ENCODE assay signal across 9 cellular contexts in the genomic region with DNA sequence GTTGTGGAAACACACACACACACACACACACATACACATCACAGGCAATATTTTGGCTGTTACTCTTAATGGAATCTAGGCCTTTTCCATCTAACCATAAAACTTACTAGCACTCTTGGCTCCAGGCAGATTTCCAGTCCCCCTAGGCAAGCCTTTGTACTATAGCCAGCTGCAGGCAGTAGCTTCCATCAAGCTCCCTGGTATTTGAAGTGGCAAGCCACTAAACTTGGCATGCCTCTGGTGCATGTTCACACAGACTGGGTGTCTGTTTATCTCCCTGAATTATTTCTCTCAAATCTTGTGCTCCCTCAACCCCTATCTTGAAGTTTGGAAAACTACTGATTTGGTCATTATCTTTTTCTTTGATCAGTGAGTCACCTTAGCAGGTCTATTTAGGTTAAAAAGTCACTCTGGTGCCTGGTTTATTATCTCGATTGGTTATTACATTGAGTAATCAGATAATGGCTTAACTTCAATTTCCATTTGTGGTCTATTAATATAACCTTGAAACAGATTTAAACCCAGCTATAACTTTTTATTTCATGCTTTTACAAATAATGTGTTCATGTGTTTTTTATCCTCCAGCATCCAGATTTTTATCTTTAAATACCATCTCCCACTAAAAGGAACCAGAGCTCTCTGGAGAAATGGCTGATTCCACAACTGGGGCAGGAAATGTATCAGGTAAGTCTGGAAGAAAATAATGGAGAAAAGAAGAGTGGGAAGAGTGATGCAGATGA. TPM values are rescaled to one million over a fixed set of nuclear protein-coding genes. Genes with fewer than 3 reads are reported as not detected.
DNase-seq lines count a peak whose midpoint lies in the region; ATAC-seq and TF ChIP-seq lines count a peak whose summit lies in the region.
"Had no signal": no experiment of that assay in that cellular context is flagged by ENCODE, and none has a peak within 500 bp of the region (broad histone marks: within the 10 kb centered on the region; RNA-seq: fewer than 3 reads in every experiment).

No MANE protein-coding gene starts in this region.

- H3K36me3 Mint-ChIP-seq in CD4-positive, alpha-beta memory T cell: peaks cover 9 to 16% of the 10 kb centered on the region in 2 donors
- H3K36me3 Mint-ChIP-seq in H9 (ENCODE audit: insufficient read depth in 1 of 3, low read depth in 3 of 3) (peaks cover 22 to 25% (median 23%) of the 10 kb centered on the region in 3 experiments), mesothelial cell of epicardium (peaks cover 3% of the 10 kb centered on the region)

- H3K27me3 ChIP-seq in CD4-positive, alpha-beta memory T cell (ENCODE audit: insufficient read depth, low read length): no peaks in the 10 kb centered on the region
- H3K27me3 ChIP-seq in H9 (ENCODE audit: insufficient read depth, low read length): no peaks in the 10 kb centered on the region
- H3K27me3 ChIP-seq: pancreas had no signal

- no peak overlapping the region for H2AFZ ChIP-seq in H9 (ENCODE audit: low read length)

- no peak overlapping the region for H3K4me3 ChIP-seq in CD4-positive, alpha-beta memory T cell (ENCODE audit: low read length in 2 of 2)

- H3K4me1 ChIP-seq in CD4-positive, alpha-beta memory T cell (ENCODE audit: insufficient read depth, low read length): peaks cover 31% of the 10 kb centered on the region
- no peaks in the 10 kb centered on the region; the same call in 1 of the 2 replicates for H3K4me1 ChIP-seq in H9 (ENCODE audit: insufficient read depth, low read length)

- peaks cover 11 to 38% (median 30%) of the 10 kb centered on the region in 4 donors for H3K4me1 Mint-ChIP-seq in CD4-positive, alpha-beta memory T cell
- peaks cover 24% of the 10 kb centered on the region in 2 experiments for H3K4me1 Mint-ChIP-seq in H9
- peaks cover 38% of the 10 kb centered on the region for H3K4me1 Mint-ChIP-seq in mesothelial cell of epicardium

- H3K14ac ChIP-seq in H9 (ENCODE audit: insufficient read depth, low read length): no peak overlapping the region

- peaks cover 15% of the 10 kb centered on the region; the same call in 1 of the 2 replicates for H3K79me2 ChIP-seq in H9 (ENCODE audit: insufficient read depth, low read length)

- H3T11ph ChIP-seq in H9 (ENCODE audit: low read length): no peak overlapping the region

- POLR2A ChIA-PET in CD4-positive, alpha-beta memory T cell (lab: Charles Lee; ENCODE audit: partially characterized antibody): interaction anchor here (1.0 to 8.9 kb wide), 5 partner anchors 72 to 302 kb away, joined by 4 to 169 read pairs (median 22); partner anchors contain the start of genes KCNC4 and STRIP1

- H3K27me3 Mint-ChIP-seq in CD4-positive, alpha-beta memory T cell: no peaks in the 10 kb centered on the region
- no peaks in the 10 kb centered on the region; the same call in 1 of the 2 replicates for H3K27me3 Mint-ChIP-seq in H9 (ENCODE audit: low read depth)
- no peaks in the 10 kb centered on the region for H3K27me3 Mint-ChIP-seq in mesothelial cell of epicardium (ENCODE audit: low read depth)

- H4K91ac ChIP-seq in H9 (ENCODE audit: insufficient read length, low read depth, low read length): no peak overlapping the region

- H3K9me3 ChIP-seq in CD4-positive, alpha-beta memory T cell (ENCODE audit: control insufficient read depth in 1 of 2, low read length in 2 of 2): no peaks in the 10 kb centered on the region
- H3K9me3 ChIP-seq in H9 (ENCODE audit: control insufficient read depth, low read depth, low read length): no peaks in the 10 kb centered on the region
- H3K9me3 ChIP-seq: pancreas had no signal

- H2BK12ac ChIP-seq in H9 (ENCODE audit: insufficient read length, low read depth, low read length): no peak overlapping the region

- peaks cover 9% of the 10 kb centered on the region for H3K23me2 ChIP-seq in H9 (ENCODE audit: insufficient read length, low read depth, low read length, poor library complexity, severe bottlenecking)

- ATAC-seq in GM21619 (IDR thresholded peaks at IDR 0.05; ENCODE audit: unreplicated experiment): no peak
- ATAC-seq in HG03196 (IDR thresholded peaks at IDR 0.05; ENCODE audit: unreplicated experiment): no peak
- ATAC-seq: pancreas had no signal

- H4K20me1 ChIP-seq in H9 (ENCODE audit: control insufficient read depth, insufficient read depth, insufficient read length): no peaks in the 10 kb centered on the region

- H3K27ac Mint-ChIP-seq in CD4-positive, alpha-beta memory T cell: peak overlapping the region; percentile 47 to 92 (median 80)
- H3K27ac Mint-ChIP-seq in H9: no peak overlapping the region; a peak in 1 of 7 replicates
- H3K27ac Mint-ChIP-seq in mesothelial cell of epicardium: peak overlapping the region; percentile 88

- no peak overlapping the region for H3K9ac ChIP-seq in H9 (ENCODE audit: extremely low read depth, insufficient read length, low read length)

- no CpG with 5 or more reads among the region's 1 CpG for WGBS in H9 (ENCODE audit: extremely low coverage, insufficient read length, low lambda C conversion rate)

- peak overlapping the region in 7 of 8 donors; percentile 43 to 83 (median 75) for H3K4me3 Mint-ChIP-seq in CD4-positive, alpha-beta memory T cell
- H3K4me3 Mint-ChIP-seq in H9 (peak overlapping the region; percentile 40 to 69), mesothelial cell of epicardium (peak overlapping the region; percentile 50)

- H2AK5ac ChIP-seq in H9 (ENCODE audit: insufficient read length, low read length): no peak overlapping the region

- H2BK5ac ChIP-seq in H9 (ENCODE audit: insufficient read length, low read length): no peak overlapping the region

- intact Hi-C loops in CD4-positive, alpha-beta memory T cell (cut with micrococcal nuclease): loop anchor here (5.0 kb wide), 5 partner anchors 126 to 866 kb away; partner anchors contain the start of genes DENND2D, KCNA3 and LRIF1

- H4K8ac ChIP-seq in H9 (replicated peaks; ENCODE audit: insufficient read length, low read depth, low read length): no peak overlapping the region

- no peak overlapping the region for H3K4ac ChIP-seq in H9 (ENCODE audit: low read depth, low read length)

- no peak overlapping the region for H3K27ac ChIP-seq in CD4-positive, alpha-beta memory T cell (ENCODE audit: low read depth, low read length)
- H3K27ac ChIP-seq in H9 (ENCODE audit: insufficient read length, low read depth, low read length): no peak overlapping the region

- peaks cover 0 to 4% (median 0%) of the 10 kb centered on the region in 8 donors for H3K9me3 Mint-ChIP-seq in CD4-positive, alpha-beta memory T cell
- peaks cover 6 to 8% of the 10 kb centered on the region in 2 experiments for H3K9me3 Mint-ChIP-seq in H9
- no peaks in the 10 kb centered on the region for H3K9me3 Mint-ChIP-seq in mesothelial cell of epicardium

- no peak overlapping the region for H4K5ac ChIP-seq in H9 (ENCODE audit: insufficient read length, low read depth, low read length)

- H3K4me2 ChIP-seq in H9 (ENCODE audit: insufficient read depth, insufficient read length, low read length): no peak overlapping the region

- CTCF ChIA-PET in CD4-positive, alpha-beta memory T cell (lab: Charles Lee; ENCODE audit: partially characterized antibody): interaction anchor here (1.1 to 10.5 kb wide), 8 partner anchors 10 to 129 kb away, joined by 4 to 127 read pairs (median 10); partner anchors contain the start of gene KCNC4

- peaks cover 10% of the 10 kb centered on the region for H3K36me3 ChIP-seq in CD4-positive, alpha-beta memory T cell (ENCODE audit: insufficient read depth, low read length)
- H3K36me3 ChIP-seq: pancreas had no signal

- TF ChIP-seq CTCF in H9 (conservative IDR thresholded peaks at IDR 0.05) (no peak), mesothelial cell of epicardium (IDR thresholded peaks at IDR 0.05; ENCODE audit: unreplicated experiment) (no peak)

- DNase-seq in CD4-positive, alpha-beta memory T cell: no peak
- DNase-seq in H9: no peak
- DNase-seq in T1000 (lab: John Stamatoyannopoulos, UW): peak; percentile 28
- no peak for DNase-seq in mesothelial cell of epicardium (ENCODE audit: low spot score in 2 of 2, unreplicated experiment in 2 of 2)
- DNase-seq in mucosa of gallbladder (ENCODE audit: low spot score): no peak
- DNase-seq: NCI-H524 treated with DMSO at 0.1 percent for 48 hours, pancreas had no signal

- no peak overlapping the region for H2BK20ac ChIP-seq in H9 (ENCODE audit: low read depth, low read length, poor library complexity, severe bottlenecking)

- no peak overlapping the region for H3K18ac ChIP-seq in H9 (ENCODE audit: insufficient read length, low read depth, low read length)

- no peak overlapping the region for H3K56ac ChIP-seq in H9 (ENCODE audit: insufficient read length, low read depth, low read length)

- H2BK15ac ChIP-seq in H9 (ENCODE audit: low read depth, low read length): no peak overlapping the region

- no peak overlapping the region for H3K23ac ChIP-seq in H9 (ENCODE audit: insufficient read length, low read depth, low read length)

- H3K79me1 ChIP-seq in H9 (ENCODE audit: insufficient read depth, low read depth, low read length, poor library complexity, severe bottlenecking): no peaks in the 10 kb centered on the region

- no peak overlapping the region for H2BK120ac ChIP-seq in H9 (ENCODE audit: low read depth, low read length, poor library complexity, severe bottlenecking)

RNA-seq across cellular contexts. Expression of gene RBM15, which starts 2.7 kb away (rescaled TPM):
- total RNA-seq in CD4-positive, alpha-beta memory T cell: 10 to 100 TPM; 47.7 to 51.4 TPM
- polyA plus RNA-seq in CD4-positive, alpha-beta memory T cell: 10 to 100 TPM in 1 of 2 donors, 1 to 10 TPM in 1; 6.8 to 10.8 TPM
- total RNA-seq in H9 (2021) (61.4 and 62.0 TPM in 2 replicates), mesothelial cell of epicardium (39.7 to 41.9 TPM (median 41.0 TPM) in 3 replicates), mucosa of gallbladder (23.8 TPM)

RNA-seq across cellular contexts. Expression of gene SLC16A4, which starts 54.4 kb away (rescaled TPM):
- total RNA-seq in CD4-positive, alpha-beta memory T cell: under 1 TPM; 0.39 to 0.90 TPM
- polyA plus RNA-seq in CD4-positive, alpha-beta memory T cell: under 1 TPM; 0.29 to 0.73 TPM
- total RNA-seq in H9 (2021) (0.17 TPM in 1 of 2 replicates, not detected in the other), mesothelial cell of epicardium (13.7 to 14.4 TPM (median 13.7 TPM) in 3 replicates), mucosa of gallbladder (52.3 TPM)

Comparison
In these comparisons a context has a peak if more than half of its experiments do, and no peak if none do; other contexts are left out.
1. H3K27ac Mint-ChIP-seq: peak in CD4-positive, alpha-beta memory T cell (7 of 7) and mesothelial cell of epicardium (single experiment); none in H9 (0 of 3).
2. Peak in every context shown above with its lines, with median percentiles within 50 percentile points of each other: H3K4me3 Mint-ChIP-seq.